Comparison of ENCODE assay signal across 2 cellular contexts in the genomic region with DNA sequence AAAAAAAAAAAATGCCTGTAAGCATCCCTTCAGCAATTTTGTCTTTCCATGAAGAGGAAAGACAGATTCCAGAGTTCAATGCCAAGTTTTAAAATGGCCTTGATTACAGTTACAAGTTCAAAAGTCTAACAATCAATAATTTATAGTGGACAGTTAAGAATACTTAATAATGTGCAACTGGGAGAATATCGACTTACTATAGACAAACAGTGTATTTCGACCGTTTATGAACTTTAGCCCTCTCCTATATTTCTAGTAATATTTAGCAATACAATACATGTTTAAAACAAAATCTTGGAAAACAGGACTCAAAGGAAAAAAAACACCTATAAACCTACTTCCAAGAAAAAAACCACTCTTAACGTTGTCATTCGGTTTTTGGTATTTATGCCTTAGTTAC.
TF ChIP-seq lines count a peak whose summit lies in the region.

No MANE protein-coding gene starts in this region.

TF ChIP-seq in A549, 52 proteins besides CTCF, POLR2A, EP300 and RAD21:
- TF ChIP-seq BHLHE40 (IDR thresholded peaks at IDR 0.05; ENCODE audit: low read depth, low read length) (no peak), PHF8 (IDR thresholded peaks at IDR 0.05; ENCODE audit: borderline replicate concordance, low read depth) (no peak), HOXA7 (CRISPR knock-in tag; IDR thresholded peaks at IDR 0.05) (no peak), NR3C1 (IDR thresholded peaks at IDR 0.05) (no peak), JUNB (IDR thresholded peaks at IDR 0.05) (no peak), ZC3H11A (IDR thresholded peaks at IDR 0.05) (no peak), RNF2 (IDR thresholded peaks at IDR 0.05; ENCODE audit: borderline replicate concordance, low read depth) (no peak)
- TF ChIP-seq, protein P1, sequence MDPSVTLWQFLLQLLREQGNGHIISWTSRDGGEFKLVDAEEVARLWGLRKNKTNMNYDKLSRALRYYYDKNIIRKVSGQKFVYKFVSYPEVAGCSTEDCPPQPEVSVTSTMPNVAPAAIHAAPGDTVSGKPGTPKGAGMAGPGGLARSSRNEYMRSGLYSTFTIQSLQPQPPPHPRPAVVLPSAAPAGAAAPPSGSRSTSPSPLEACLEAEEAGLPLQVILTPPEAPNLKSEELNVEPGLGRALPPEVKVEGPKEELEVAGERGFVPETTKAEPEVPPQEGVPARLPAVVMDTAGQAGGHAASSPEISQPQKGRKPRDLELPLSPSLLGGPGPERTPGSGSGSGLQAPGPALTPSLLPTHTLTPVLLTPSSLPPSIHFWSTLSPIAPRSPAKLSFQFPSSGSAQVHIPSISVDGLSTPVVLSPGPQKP (IDR thresholded peaks at IDR 0.05; ENCODE audit: low read depth, low read length) = no peak
- TF ChIP-seq, protein P2, sequence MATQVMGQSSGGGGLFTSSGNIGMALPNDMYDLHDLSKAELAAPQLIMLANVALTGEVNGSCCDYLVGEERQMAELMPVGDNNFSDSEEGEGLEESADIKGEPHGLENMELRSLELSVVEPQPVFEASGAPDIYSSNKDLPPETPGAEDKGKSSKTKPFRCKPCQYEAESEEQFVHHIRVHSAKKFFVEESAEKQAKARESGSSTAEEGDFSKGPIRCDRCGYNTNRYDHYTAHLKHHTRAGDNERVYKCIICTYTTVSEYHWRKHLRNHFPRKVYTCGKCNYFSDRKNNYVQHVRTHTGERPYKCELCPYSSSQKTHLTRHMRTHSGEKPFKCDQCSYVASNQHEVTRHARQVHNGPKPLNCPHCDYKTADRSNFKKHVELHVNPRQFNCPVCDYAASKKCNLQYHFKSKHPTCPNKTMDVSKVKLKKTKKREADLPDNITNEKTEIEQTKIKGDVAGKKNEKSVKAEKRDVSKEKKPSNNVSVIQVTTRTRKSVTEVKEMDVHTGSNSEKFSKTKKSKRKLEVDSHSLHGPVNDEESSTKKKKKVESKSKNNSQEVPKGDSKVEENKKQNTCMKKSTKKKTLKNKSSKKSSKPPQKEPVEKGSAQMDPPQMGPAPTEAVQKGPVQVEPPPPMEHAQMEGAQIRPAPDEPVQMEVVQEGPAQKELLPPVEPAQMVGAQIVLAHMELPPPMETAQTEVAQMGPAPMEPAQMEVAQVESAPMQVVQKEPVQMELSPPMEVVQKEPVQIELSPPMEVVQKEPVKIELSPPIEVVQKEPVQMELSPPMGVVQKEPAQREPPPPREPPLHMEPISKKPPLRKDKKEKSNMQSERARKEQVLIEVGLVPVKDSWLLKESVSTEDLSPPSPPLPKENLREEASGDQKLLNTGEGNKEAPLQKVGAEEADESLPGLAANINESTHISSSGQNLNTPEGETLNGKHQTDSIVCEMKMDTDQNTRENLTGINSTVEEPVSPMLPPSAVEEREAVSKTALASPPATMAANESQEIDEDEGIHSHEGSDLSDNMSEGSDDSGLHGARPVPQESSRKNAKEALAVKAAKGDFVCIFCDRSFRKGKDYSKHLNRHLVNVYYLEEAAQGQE (IDR thresholded peaks at IDR 0.05) = no peak

TF ChIP-seq in GM12878, 131 proteins besides CTCF, POLR2A, EP300 and RAD21:
- TF ChIP-seq NFXL1 (IDR thresholded peaks at IDR 0.05; ENCODE audit: borderline replicate concordance) (no peak), ZNF384 (IDR thresholded peaks at IDR 0.05; ENCODE audit: borderline replicate concordance, low read depth, low read length) (peak; percentile 37; the same call in 1 of the 2 replicates), MYB (IDR thresholded peaks at IDR 0.05; ENCODE audit: borderline replicate concordance, low read depth, low read length) (no peak)
- TF ChIP-seq, protein P3, sequence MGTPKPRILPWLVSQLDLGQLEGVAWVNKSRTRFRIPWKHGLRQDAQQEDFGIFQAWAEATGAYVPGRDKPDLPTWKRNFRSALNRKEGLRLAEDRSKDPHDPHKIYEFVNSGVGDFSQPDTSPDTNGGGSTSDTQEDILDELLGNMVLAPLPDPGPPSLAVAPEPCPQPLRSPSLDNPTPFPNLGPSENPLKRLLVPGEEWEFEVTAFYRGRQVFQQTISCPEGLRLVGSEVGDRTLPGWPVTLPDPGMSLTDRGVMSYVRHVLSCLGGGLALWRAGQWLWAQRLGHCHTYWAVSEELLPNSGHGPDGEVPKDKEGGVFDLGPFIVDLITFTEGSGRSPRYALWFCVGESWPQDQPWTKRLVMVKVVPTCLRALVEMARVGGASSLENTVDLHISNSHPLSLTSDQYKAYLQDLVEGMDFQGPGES (IDR thresholded peaks at IDR 0.05) = no peak
- TF ChIP-seq, protein P4, sequence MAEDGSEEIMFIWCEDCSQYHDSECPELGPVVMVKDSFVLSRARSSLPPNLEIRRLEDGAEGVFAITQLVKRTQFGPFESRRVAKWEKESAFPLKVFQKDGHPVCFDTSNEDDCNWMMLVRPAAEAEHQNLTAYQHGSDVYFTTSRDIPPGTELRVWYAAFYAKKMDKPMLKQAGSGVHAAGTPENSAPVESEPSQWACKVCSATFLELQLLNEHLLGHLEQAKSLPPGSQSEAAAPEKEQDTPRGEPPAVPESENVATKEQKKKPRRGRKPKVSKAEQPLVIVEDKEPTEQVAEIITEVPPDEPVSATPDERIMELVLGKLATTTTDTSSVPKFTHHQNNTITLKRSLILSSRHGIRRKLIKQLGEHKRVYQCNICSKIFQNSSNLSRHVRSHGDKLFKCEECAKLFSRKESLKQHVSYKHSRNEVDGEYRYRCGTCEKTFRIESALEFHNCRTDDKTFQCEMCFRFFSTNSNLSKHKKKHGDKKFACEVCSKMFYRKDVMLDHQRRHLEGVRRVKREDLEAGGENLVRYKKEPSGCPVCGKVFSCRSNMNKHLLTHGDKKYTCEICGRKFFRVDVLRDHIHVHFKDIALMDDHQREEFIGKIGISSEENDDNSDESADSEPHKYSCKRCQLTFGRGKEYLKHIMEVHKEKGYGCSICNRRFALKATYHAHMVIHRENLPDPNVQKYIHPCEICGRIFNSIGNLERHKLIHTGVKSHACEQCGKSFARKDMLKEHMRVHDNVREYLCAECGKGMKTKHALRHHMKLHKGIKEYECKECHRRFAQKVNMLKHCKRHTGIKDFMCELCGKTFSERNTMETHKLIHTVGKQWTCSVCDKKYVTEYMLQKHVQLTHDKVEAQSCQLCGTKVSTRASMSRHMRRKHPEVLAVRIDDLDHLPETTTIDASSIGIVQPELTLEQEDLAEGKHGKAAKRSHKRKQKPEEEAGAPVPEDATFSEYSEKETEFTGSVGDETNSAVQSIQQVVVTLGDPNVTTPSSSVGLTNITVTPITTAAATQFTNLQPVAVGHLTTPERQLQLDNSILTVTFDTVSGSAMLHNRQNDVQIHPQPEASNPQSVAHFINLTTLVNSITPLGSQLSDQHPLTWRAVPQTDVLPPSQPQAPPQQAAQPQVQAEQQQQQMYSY (CRISPR knock-in tag; IDR thresholded peaks at IDR 0.05) = no peak
TF ChIP-seq in GM12878: peak in this region for 1.
